ENCODE assay signal across 28 cellular contexts in genomic region chr15:24832282-24832681, GRCh38.
"Had no signal": no experiment of that assay in that cellular context is flagged by ENCODE, and none has a peak within 500 bp of the region (broad histone marks: within the 10 kb centered on the region; RNA-seq: fewer than 3 reads in every experiment).

No MANE protein-coding gene starts in this region.

- ATAC-seq: effector memory CD8-positive, alpha-beta T cell; esophagus mucosa; foreskin keratinocyte; gastrocnemius medialis; gastroesophageal sphincter; heart left ventricle; heart right ventricle had no signal

- H3K36me3 ChIP-seq: colonic mucosa, esophagus muscularis mucosa, esophagus squamous epithelium, gastrocnemius medialis, gastroesophageal sphincter, heart left ventricle, heart right ventricle had no signal

- H3K4me1 ChIP-seq: colonic mucosa, esophagus muscularis mucosa, esophagus squamous epithelium, foreskin keratinocyte, gastrocnemius medialis, gastroesophageal sphincter, heart left ventricle, heart right ventricle had no signal

- DNase-seq: colonic mucosa; cortex of kidney; dermis blood vessel endothelial cell; dorsolateral prefrontal cortex; effector CD4-positive, alpha-beta T cell; effector CD8-positive, alpha-beta T cell; effector memory CD4-positive, alpha-beta T cell; effector memory CD8-positive, alpha-beta T cell; endodermal cell; erythroblast; esophagus squamous epithelium; foreskin fibroblast; foreskin keratinocyte; foreskin melanocyte; gastrocnemius medialis; glutamatergic neuron; head of caudate nucleus; heart left ventricle; heart right ventricle had no signal

- H3K27ac ChIP-seq: colonic mucosa, coronary artery, dorsolateral prefrontal cortex, epithelial cell of prostate, esophagus muscularis mucosa, esophagus squamous epithelium, foreskin keratinocyte, gastrocnemius medialis, gastroesophageal sphincter, heart left ventricle, heart right ventricle had no signal

- H3K27me3 ChIP-seq: colonic mucosa, esophagus muscularis mucosa, esophagus squamous epithelium, foreskin keratinocyte, gastrocnemius medialis, gastroesophageal sphincter, heart left ventricle, heart right ventricle had no signal

- H3K9me3 ChIP-seq: colonic mucosa, esophagus muscularis mucosa, esophagus squamous epithelium, gastrocnemius medialis, gastroesophageal sphincter, heart left ventricle had no signal

- FAIRE-seq: colon, endometrium, endothelial cell of umbilical vein, frontal cortex had no signal

- H3K4me3 ChIP-seq: colonic mucosa, coronary artery, dorsolateral prefrontal cortex, esophagus muscularis mucosa, esophagus squamous epithelium, gastrocnemius medialis, gastroesophageal sphincter, heart left ventricle, heart right ventricle had no signal
